In the genomic region with DNA sequence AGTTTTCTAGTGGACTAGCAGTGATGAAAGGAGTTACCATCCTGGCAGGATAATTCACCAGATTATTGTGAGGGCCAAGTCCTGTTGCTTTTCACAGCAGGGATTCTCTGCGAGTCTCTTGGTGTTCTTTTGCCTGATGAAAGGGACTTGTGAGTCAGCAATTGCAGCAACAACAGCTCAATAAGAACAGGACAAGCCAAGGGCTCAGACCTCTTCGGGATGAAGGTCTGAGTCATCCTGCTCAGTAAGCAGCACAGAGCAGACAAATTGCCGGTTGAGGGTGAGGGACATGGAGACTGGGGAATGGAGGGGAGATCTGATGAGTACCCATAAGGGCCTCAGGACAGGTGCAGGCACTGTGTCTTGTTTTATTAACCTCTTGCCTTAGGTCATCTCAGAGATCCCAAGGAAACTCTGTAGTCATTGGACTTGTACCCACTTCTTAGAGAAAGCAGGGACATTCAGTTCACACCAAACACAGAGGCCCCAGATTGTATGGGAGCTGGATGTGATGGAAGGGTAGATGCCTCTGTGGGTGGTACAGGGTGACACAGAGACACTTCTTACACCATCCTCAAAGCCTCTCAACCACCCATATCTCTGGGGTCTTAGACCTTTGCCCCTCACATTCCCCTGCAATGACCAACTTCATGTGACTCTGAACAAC, we compare ENCODE assay signal across 8 cellular contexts.
A peak's percentile ranks its signal among the peaks of the same experiment; 100 is the strongest.
DNase-seq lines count a peak whose midpoint lies in the region; ATAC-seq and TF ChIP-seq lines count a peak whose summit lies in the region.

No MANE protein-coding gene starts in this region.

- intact Hi-C loops in colonic mucosa (cut with DNase I): no loop called here

- in situ Hi-C loops in brain microvascular endothelial cell (cut with HindIII; ENCODE audit: low pct_ligation_motif_present, low sequenced_read_pairs): no loop called here

- no peaks in the 10 kb centered on the region for H3K9me3 ChIP-seq in colonic mucosa

- no peak overlapping the region for H3K9ac ChIP-seq in colonic mucosa (ENCODE audit: low read depth in 2 of 2, low read length in 2 of 2)

- H3K36me3 ChIP-seq in brain microvascular endothelial cell (replicated peaks) (no peaks in the 10 kb centered on the region), colonic mucosa (no peaks in the 10 kb centered on the region)

- DNase-seq in COLO829 (ENCODE audit: low spot score): peak; percentile 69
- peak; percentile 92 for DNase-seq in M059J (ENCODE audit: low read depth)
- peak; percentile 98 for DNase-seq in brain microvascular endothelial cell
- peak; percentile 25 for DNase-seq in midbrain (lab: John Stamatoyannopoulos, UW)
- DNase-seq in colonic mucosa: no peak
- no peak for DNase-seq in NCI-H1105 treated with DMSO at 0.1 percent for 48 hours (lab: John Stamatoyannopoulos, UW)

- H3K4me1 ChIP-seq in colonic mucosa: no peaks in the 10 kb centered on the region

- H3K4me3 ChIP-seq in brain microvascular endothelial cell (ENCODE audit: low read depth, low read length): no peak overlapping the region
- no peak overlapping the region for H3K4me3 ChIP-seq in colonic mucosa

- TF ChIP-seq CTCF in brain microvascular endothelial cell (IDR thresholded peaks at IDR 0.05; ENCODE audit: low read depth, low read length, missing control alignments) (no peak), colonic mucosa (IDR thresholded peaks at IDR 0.05) (no peak)

- H3K27me3 ChIP-seq in brain microvascular endothelial cell (replicated peaks) (no peaks in the 10 kb centered on the region), colonic mucosa (no peaks in the 10 kb centered on the region)

- ATAC-seq in GM21619 (IDR thresholded peaks at IDR 0.05; ENCODE audit: unreplicated experiment) (no peak), GM19397 (IDR thresholded peaks at IDR 0.05; ENCODE audit: unreplicated experiment) (no peak)

- peak overlapping the region; percentile 30 for H3K27ac ChIP-seq in brain microvascular endothelial cell
- H3K27ac ChIP-seq in colonic mucosa: no peak overlapping the region

Comparison
In these comparisons a context has a peak if more than half of its experiments do, and no peak if none do; other contexts are left out.
1. DNase-seq: peak in COLO829 (single experiment), M059J (single experiment), brain microvascular endothelial cell (single experiment) and midbrain (single experiment); none in colonic mucosa (single experiment) and NCI-H1105 treated with DMSO at 0.1 percent for 48 hours (single experiment).